ENCODE assay signal across 22 cellular contexts in the genomic region with DNA sequence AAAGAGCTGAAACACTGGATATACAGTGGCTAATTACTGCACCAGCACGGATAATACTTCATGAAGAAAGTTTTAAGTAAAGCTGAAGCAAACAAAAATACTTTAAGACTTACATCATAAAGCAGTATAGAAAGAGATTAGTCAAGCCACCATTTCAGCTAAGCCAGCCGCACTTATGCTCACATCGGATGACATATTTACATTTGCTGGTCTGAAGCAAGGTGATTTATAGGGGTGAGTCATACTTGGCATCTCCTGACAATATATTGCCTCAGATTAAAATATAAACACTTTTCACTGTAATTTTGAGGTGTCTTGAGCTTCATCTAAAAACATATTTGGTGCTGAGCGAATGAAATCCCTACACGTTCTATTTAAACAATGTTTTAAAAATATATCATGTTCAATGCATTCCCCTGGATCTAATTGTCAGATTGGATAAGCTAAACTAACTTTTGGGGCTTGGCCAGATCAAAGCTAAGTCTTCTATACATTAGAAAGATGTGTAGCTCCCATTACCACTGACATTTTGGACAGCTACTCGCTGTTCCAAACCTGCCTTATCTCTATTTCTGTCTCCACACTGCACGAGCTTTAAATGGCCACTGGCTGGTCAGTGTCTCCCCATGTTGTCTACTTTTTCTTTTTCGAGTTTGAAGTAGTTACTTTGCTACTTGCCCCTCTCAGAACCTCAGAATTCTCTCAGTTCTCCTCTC.
DNase-seq lines count a peak whose midpoint lies in the region; ATAC-seq, FAIRE-seq and TF ChIP-seq lines count a peak whose summit lies in the region.
"Had no signal": no experiment of that assay in that cellular context is flagged by ENCODE, and none has a peak within 500 bp of the region (broad histone marks: within the 10 kb centered on the region; RNA-seq: fewer than 3 reads in every experiment).

No MANE protein-coding gene starts in this region.

- WGBS in A549 (ENCODE audit: missing lambda C conversion rate): 6% methylated on average over 8 of the region's 8 CpGs

- no peak overlapping the region for H2AFZ ChIP-seq in PC-3 (ENCODE audit: low read length)

- no peak overlapping the region for H3K4me2 ChIP-seq in A549
- no peak overlapping the region for H3K4me2 ChIP-seq in PC-3 (ENCODE audit: low read length)

- H3K9ac ChIP-seq in PC-3 (ENCODE audit: low read length): no peak overlapping the region

- H3K27me3 ChIP-seq in PC-3 (ENCODE audit: low read length): no peaks in the 10 kb centered on the region

- no peaks in the 10 kb centered on the region for H3F3A ChIP-seq in PC-3 (ENCODE audit: low read length, unreplicated experiment)

- TF ChIP-seq RAD21 in A549 (conservative IDR thresholded peaks at IDR 0.05 in 1 of 2, IDR thresholded peaks at IDR 0.05 in 1 of 2): no peak

- H3K9me2 ChIP-seq in PC-3 (replicated peaks; ENCODE audit: low read length): no peaks in the 10 kb centered on the region

- intact Hi-C loops in PC-3 (cut with micrococcal nuclease): no loop called here

- no peak for FAIRE-seq in A549 (lab: Jason Lieb, UNC)
- FAIRE-seq: endothelial cell of umbilical vein, H1 had no signal

- TF ChIP-seq POLR2A in A549 (IDR thresholded peaks at IDR 0.05; ENCODE audit: low read length): no peak

- DNase-seq in A549 (ENCODE audit: low read depth in 1 of 2, low spot score in 1 of 2) (peak in 1 of 2 experiments; percentile 4), HS-5 (ENCODE audit: low read depth) (peak; percentile 49), PC-3 (peak; percentile 81), fibroblast of pulmonary artery (ENCODE audit: low read depth) (peak; percentile 13), T-helper 9 cell (no peak), NOMO-1 (lab: John Stamatoyannopoulos, UW; ENCODE audit: unreplicated experiment in 2 of 2) (no peak)
- DNase-seq: activated CD4-positive, CD25-positive, alpha-beta regulatory T cell treated with anti-CD3 and anti-CD28 coated beads, Interleukin-2, amount 50 U/mL, for 72 hours; activated CD8-positive, alpha-beta memory T cell treated with anti-CD3 and anti-CD28 coated beads, Interleukin-2, amount 50 U/mL, for 4 hours; central memory CD4-positive, alpha-beta T cell; DMS79; hippocampal formation; Kasumi-1; left ventricle myocardium inferior; naive thymus-derived CD8-positive, alpha-beta T cell; NCI-H2171; T-helper 2 cell had no signal

- no peaks in the 10 kb centered on the region for H3K36me3 ChIP-seq in PC-3 (ENCODE audit: low read depth, low read length)
- H3K36me3 ChIP-seq: left ventricle myocardium inferior had no signal

- no peaks in the 10 kb centered on the region for H3K4me1 ChIP-seq in A549
- H3K4me1 ChIP-seq in PC-3 (ENCODE audit: insufficient read depth, low read length): peaks cover 13% of the 10 kb centered on the region
- H3K4me1 ChIP-seq: left ventricle myocardium inferior had no signal

- TF ChIP-seq EP300 in A549 (IDR thresholded peaks at IDR 0.05): no peak

- H4K20me1 ChIP-seq in PC-3 (ENCODE audit: low read length): no peaks in the 10 kb centered on the region

- no peak overlapping the region for H3K27ac ChIP-seq in A549
- no peak overlapping the region for H3K27ac ChIP-seq in PC-3 (ENCODE audit: low read length)
- H3K27ac ChIP-seq: left ventricle myocardium inferior had no signal

- BruUV-seq in PC-3 (replicated peaks; lab: Mats Ljungman, UMichigan): no TSS peak

- H3K4me3 ChIP-seq in A549 (no peak overlapping the region), PC-3 (ENCODE audit: low read length) (no peak overlapping the region), fibroblast of pulmonary artery (replicated peaks; ENCODE audit: low read depth, low read length) (no peak overlapping the region)
- H3K4me3 ChIP-seq: left ventricle myocardium inferior had no signal

- TF ChIP-seq CTCF in A549 (IDR thresholded peaks at IDR 0.05) (no peak), PC-3 (conservative IDR thresholded peaks at IDR 0.05; ENCODE audit: low read depth, low read length) (no peak), fibroblast of pulmonary artery (IDR thresholded peaks at IDR 0.05; ENCODE audit: low read length, missing control alignments) (no peak)

- ATAC-seq in A549: no peak
- peak; percentile 98 for ATAC-seq in PC-3
- ATAC-seq in HG03520 (IDR thresholded peaks at IDR 0.05; ENCODE audit: unreplicated experiment): no peak
- ATAC-seq in HG02981 (IDR thresholded peaks at IDR 0.05; ENCODE audit: unreplicated experiment): no peak
- ATAC-seq: activated naive CD4-positive, alpha-beta T cell treated with anti-CD3 and anti-CD28 coated beads, Interleukin-2, amount 50 U/mL, for 72 hours; naive thymus-derived CD8-positive, alpha-beta T cell; Panc1 had no signal

- no peaks in the 10 kb centered on the region for H3K79me2 ChIP-seq in PC-3 (ENCODE audit: low read length)

- POLR2A ChIA-PET in A549 (lab: Yijun Ruan, JAX) (no interaction called here), PC-3 (lab: Charles Lee; ENCODE audit: unreplicated experiment) (no interaction called here)

- no peaks in the 10 kb centered on the region for H3K9me3 ChIP-seq in A549
- H3K9me3 ChIP-seq in PC-3 (ENCODE audit: low read length): no peaks in the 10 kb centered on the region
- H3K9me3 ChIP-seq: left ventricle myocardium inferior had no signal

- CTCF ChIA-PET in A549 (lab: Yijun Ruan, JAX) (no interaction called here), PC-3 (lab: Charles Lee) (no interaction called here)

TF ChIP-seq in A549, 52 proteins besides CTCF, POLR2A, EP300 and RAD21:
- no peak for TF ChIP-seq ESRRA (IDR thresholded peaks at IDR 0.05; ENCODE audit: borderline replicate concordance, low read length)
- TF ChIP-seq SREBF2 (IDR thresholded peaks at IDR 0.05): no peak
- TF ChIP-seq FOSL2 (IDR thresholded peaks at IDR 0.05): no peak
- peak; percentile 39; the same call in 1 of the 2 replicates for TF ChIP-seq FOSL2 (CRISPR knock-in tag; IDR thresholded peaks at IDR 0.05)

Comparison
In these comparisons a context has a peak if more than half of its experiments do, and no peak if none do; other contexts are left out.
1. DNase-seq: peak in HS-5 (single experiment), PC-3 (single experiment) and fibroblast of pulmonary artery (single experiment); none in T-helper 9 cell (single experiment) and NOMO-1 (0 of 2).